Comparison of ENCODE assay signal across 1 cellular context in genomic region chr1:200432586-200432985, GRCh38.
TF ChIP-seq lines count a peak whose summit lies in the region.

No MANE protein-coding gene starts in this region.

TF ChIP-seq in GM12878, 131 proteins besides CTCF, POLR2A, EP300 and RAD21:
- TF ChIP-seq ZNF592 (IDR thresholded peaks at IDR 0.05) (no peak), NR2C2 (IDR thresholded peaks at IDR 0.05; ENCODE audit: borderline replicate concordance, control insufficient read depth, insufficient read length, low read depth) (no peak), ATF7 (IDR thresholded peaks at IDR 0.05; ENCODE audit: low read depth) (peak; percentile 41; the same call in 1 of the 2 replicates)
